29 cellular contexts compared by ENCODE assay signal in the genomic region with DNA sequence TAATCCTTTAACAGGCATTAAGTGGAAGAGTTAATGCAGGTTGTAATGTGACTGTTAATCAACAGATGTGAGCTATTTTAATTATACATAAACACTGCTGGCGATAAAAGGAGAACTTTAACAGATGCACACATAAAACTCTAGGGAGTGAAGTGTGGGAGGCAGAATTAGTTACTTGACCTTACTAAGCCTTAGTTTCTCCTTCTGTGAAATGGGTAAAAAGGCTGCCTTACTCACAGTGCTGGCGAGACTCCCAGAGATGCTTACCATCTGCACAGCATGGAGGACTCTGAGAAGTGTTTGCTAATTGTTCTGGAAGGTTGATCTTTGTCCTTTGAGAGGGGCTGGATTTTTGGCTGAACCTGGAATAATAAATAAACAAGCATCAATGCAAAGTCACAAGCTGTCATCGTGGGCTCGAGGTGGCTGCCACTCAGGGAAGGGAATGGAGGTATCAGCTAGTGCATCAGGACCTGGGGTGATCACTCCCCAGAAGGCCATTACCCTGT. TPM values are rescaled to one million over a fixed set of nuclear protein-coding genes. Genes with fewer than 3 reads are reported as not detected.
DNase-seq lines count a peak whose midpoint lies in the region; ATAC-seq and TF ChIP-seq lines count a peak whose summit lies in the region.
"Had no signal": no experiment of that assay in that cellular context is flagged by ENCODE, and none has a peak within 500 bp of the region (broad histone marks: within the 10 kb centered on the region; RNA-seq: fewer than 3 reads in every experiment).

No MANE protein-coding gene starts in this region.

- no peak for TF ChIP-seq POLR2A in spleen (IDR thresholded peaks at IDR 0.05)

- H3K36me3 ChIP-seq in spleen = no peaks in the 10 kb centered on the region
- H3K36me3 ChIP-seq: BE2C, HAP-1, tibial artery had no signal

- no peaks in the 10 kb centered on the region for H3K9me3 Mint-ChIP-seq in activated B cell treated with CpG ODN at 0.5 μM for 24 hours
- H3K9me3 Mint-ChIP-seq: activated CD4-positive, alpha-beta memory T cell treated with anti-CD3 and anti-CD28 coated beads for 36 hours; effector memory CD8-positive, alpha-beta T cell; stimulated activated naive CD8-positive, alpha-beta T cell treated with anti-CD3 and anti-CD28 coated beads, Interleukin-15, amount 100 ng/mL, for 72 hours had no signal

- H3K9me3 ChIP-seq in spleen = no peaks in the 10 kb centered on the region
- H3K9me3 ChIP-seq: BE2C, HAP-1, SK-N-SH, tibial artery had no signal

- H3K27me3 ChIP-seq in spleen (replicated peaks in 1 of 7) = no peaks in the 10 kb centered on the region
- H3K27me3 ChIP-seq: BE2C, tibial artery had no signal

- peaks cover 0 to 98% (median 54%) of the 10 kb centered on the region in 6 donors for H3K4me1 ChIP-seq in spleen
- H3K4me1 ChIP-seq: BE2C, HAP-1, tibial artery had no signal

- H3K27ac ChIP-seq in spleen = peak overlapping the region in 5 of 8 donors; percentile 1 to 91 (median 87)
- H3K27ac ChIP-seq: 22Rv1, KMS-11, tibial artery had no signal

- 65 to 76% (median 67%) methylated on average over 4 of the region's 4 CpGs for WGBS in spleen, 5 donors

- POLR2A ChIA-PET in activated B cell treated with CpG ODN at 0.5 μM for 24 hours (lab: Charles Lee) = interaction anchor here (2.4 to 11.6 kb wide), 5 partner anchors 7 to 99 kb away, joined by 11 to 100 read pairs (median 21); a partner anchor contains a TSS

- peak overlapping the region; percentile 92 for H3K27ac Mint-ChIP-seq in activated B cell treated with CpG ODN at 0.5 μM for 24 hours
- H3K27ac Mint-ChIP-seq: activated CD4-positive, alpha-beta memory T cell treated with anti-CD3 and anti-CD28 coated beads for 36 hours had no signal

- peaks cover 100% of the 10 kb centered on the region for H3K4me1 Mint-ChIP-seq in activated B cell treated with CpG ODN at 0.5 μM for 24 hours

- H3K36me3 Mint-ChIP-seq in activated B cell treated with CpG ODN at 0.5 μM for 24 hours (ENCODE audit: low read depth) = peaks cover 10% of the 10 kb centered on the region
- H3K36me3 Mint-ChIP-seq: activated CD4-positive, alpha-beta memory T cell treated with anti-CD3 and anti-CD28 coated beads for 36 hours had no signal

- ATAC-seq in activated B cell treated with CpG ODN at 0.5 μM for 24 hours (ENCODE audit: low read depth) = no peak
- ATAC-seq: effector memory CD8-positive, alpha-beta T cell; stimulated activated naive CD8-positive, alpha-beta T cell treated with anti-CD3 and anti-CD28 coated beads, Interleukin-15, amount 100 ng/mL, for 72 hours had no signal

- H3K4me3 ChIP-seq in spleen = peak overlapping the region in 1 of 8 donors; percentile 30
- H3K4me3 ChIP-seq: HAP-1, smooth muscle cell, tibial artery had no signal

- CTCF ChIA-PET in activated B cell treated with CpG ODN at 0.5 μM for 24 hours (lab: Charles Lee) = interaction anchor here (0.8 to 3.1 kb wide), 4 partner anchors 8 to 100 kb away, joined by 3 to 15 read pairs (median 9); a partner anchor contains a TSS

- peak overlapping the region; percentile 21 for H3K4me3 Mint-ChIP-seq in activated B cell treated with CpG ODN at 0.5 μM for 24 hours
- H3K4me3 Mint-ChIP-seq: activated CD4-positive, alpha-beta memory T cell treated with anti-CD3 and anti-CD28 coated beads for 36 hours; effector memory CD8-positive, alpha-beta T cell; stimulated activated naive CD8-positive, alpha-beta T cell treated with anti-CD3 and anti-CD28 coated beads, Interleukin-15, amount 100 ng/mL, for 72 hours had no signal

- intact Hi-C loops in activated B cell treated with CpG ODN at 0.5 μM for 24 hours (cut with micrococcal nuclease) (no loop called here), spleen (cut with DNase I; ENCODE audit: low total_unique reads) (no loop called here)

- no peak for TF ChIP-seq CTCF in activated B cell treated with CpG ODN at 0.5 μM for 24 hours (IDR thresholded peaks at IDR 0.05)
- no peak for TF ChIP-seq CTCF in spleen (IDR thresholded peaks at IDR 0.05 in 8 of 11, conservative IDR thresholded peaks at IDR 0.05 in 3 of 11)

- H3K27me3 Mint-ChIP-seq in activated B cell treated with CpG ODN at 0.5 μM for 24 hours = no peaks in the 10 kb centered on the region
- H3K27me3 Mint-ChIP-seq: activated CD4-positive, alpha-beta memory T cell treated with anti-CD3 and anti-CD28 coated beads for 36 hours; stimulated activated naive CD8-positive, alpha-beta T cell treated with anti-CD3 and anti-CD28 coated beads, Interleukin-15, amount 100 ng/mL, for 72 hours had no signal

- peak; percentile 26 for DNase-seq in DMS53 (lab: John Stamatoyannopoulos, UW)
- no peak for DNase-seq in DMS53 treated with DMSO at 0.1 percent for 48 hours (lab: John Stamatoyannopoulos, UW; ENCODE audit: unreplicated experiment)
- DNase-seq in NAMALWA (ENCODE audit: low spot score) = peak; percentile 64
- no peak for DNase-seq in activated B cell treated with CpG ODN at 0.5 μM for 24 hours
- no peak for DNase-seq in spleen
- no peak for DNase-seq in stimulated activated CD4-positive, alpha-beta T cell treated with anti-CD3 and anti-CD28 coated beads, Interleukin-1b, Interleukin-23, amount 100 ng/mL, for 48 hours
- no peak for DNase-seq in HT-29 (ENCODE audit: low spot score)
- DNase-seq in amygdala (lab: John Stamatoyannopoulos, UW) = no peak
- DNase-seq: activated CD4-positive, alpha-beta memory T cell treated with anti-CD3 and anti-CD28 coated beads for 36 hours; activated effector memory CD4-positive, alpha-beta T cell treated with Interleukin-2 at 50 U/mL for 16 hours; BE2C; effector memory CD8-positive, alpha-beta T cell; GDM1; kidney glomerular epithelial cell; NCI-H187 treated with DMSO at 0.1 percent for 48 hours; NCI-H345; nucleus accumbens; SK-N-SH; stimulated activated CD4-positive, alpha-beta T cell treated with anti-CD3 and anti-CD28 coated beads, Interleukin-4, amount 100 ng/mL, for 1 hour; stimulated activated naive CD8-positive, alpha-beta T cell treated with anti-CD3 and anti-CD28 coated beads, Interleukin-15, amount 100 ng/mL, for 72 hours; T1000; tibial artery had no signal

RNA-seq across cellular contexts. Expression of a gene that starts 58.6 kb away (rescaled TPM):
- total RNA-seq in activated B cell treated with CpG ODN at 0.5 μM for 24 hours (145 and 154 TPM in 2 replicates), spleen (100 to 1,000 TPM; 195 to 410 (median 317) TPM)
- polyA plus RNA-seq in spleen = 10 to 100 TPM; 46.0 to 61.4 (median 58.6) TPM
- not detected in 2 replicates for total RNA-seq in HT-29 (2014; rRNA removed; shearing (Covaris generic))
- total RNA-seq: activated CD4-positive, alpha-beta memory T cell treated with anti-CD3 and anti-CD28 coated beads for 36 hours; glomerular endothelial cell; lung microvascular endothelial cell; RPMI7951 had no signal
- polyA plus RNA-seq: SK-N-SH had no signal

Comparison
In these comparisons a context has a peak if more than half of its experiments do, and no peak if none do; other contexts are left out.
1. DNase-seq: peak in DMS53 (single experiment) and NAMALWA (single experiment); none in DMS53 treated with DMSO at 0.1 percent for 48 hours (single experiment), activated B cell treated with CpG ODN at 0.5 μM for 24 hours (single experiment), spleen (single experiment), stimulated activated CD4-positive, alpha-beta T cell treated with anti-CD3 and anti-CD28 coated beads, Interleukin-1b, Interleukin-23, amount 100 ng/mL, for 48 hours (single experiment), HT-29 (single experiment) and amygdala (0 of 56).
2. RNA of a gene that starts 58.6 kb away (total RNA-seq): 195 to 410 TPM in spleen and 145 to 154 TPM in activated B cell treated with CpG ODN at 0.5 μM for 24 hours; not detected in HT-29; every median in the first group is over 100 times any median in the second.